16 cellular contexts compared by ENCODE assay signal in genomic region chr21:25115021-25115420, GRCh38.
A peak's percentile ranks its signal among the peaks of the same experiment; 100 is the strongest.
DNase-seq lines count a peak whose midpoint lies in the region; ATAC-seq and TF ChIP-seq lines count a peak whose summit lies in the region.
"Had no signal": no experiment of that assay in that cellular context is flagged by ENCODE, and none has a peak within 500 bp of the region (broad histone marks: within the 10 kb centered on the region; RNA-seq: fewer than 3 reads in every experiment).

No MANE protein-coding gene starts in this region.

- H3K9ac ChIP-seq in smooth muscle cell (ENCODE audit: low read depth): no peak overlapping the region
- H3K9ac ChIP-seq: parathyroid adenoma had no signal

- TF ChIP-seq CTCF in glutamatergic neuron (IDR thresholded peaks at IDR 0.05; ENCODE audit: partially characterized antibody, unreplicated experiment): no peak
- no peak for TF ChIP-seq CTCF in smooth muscle cell (IDR thresholded peaks at IDR 0.05; ENCODE audit: borderline replicate concordance, insufficient read depth, poor library complexity, severe bottlenecking)

- 56% methylated on average over 1 of the region's 1 CpG for WGBS in smooth muscle cell (ENCODE audit: low lambda C conversion rate)

- no peak for DNase-seq in T-helper 2 cell
- no peak for DNase-seq in glutamatergic neuron
- no peak for DNase-seq in smooth muscle cell (lab: John Stamatoyannopoulos, UW; ENCODE audit: unreplicated experiment)
- no peak for DNase-seq in sciatic nerve (ENCODE audit: low spot score)
- DNase-seq: activated CD4-positive, alpha-beta T cell treated with anti-CD3 and anti-CD28 coated beads, Interleukin-2, amount 50 U/mL, for 4 hours; activated naive CD4-positive, alpha-beta T cell; mucosa of descending colon; NCI-H1436 treated with DMSO at 0.1 percent for 48 hours; NCI-H524 treated with DMSO at 0.1 percent for 48 hours had no signal

- H3K36me3 ChIP-seq in smooth muscle cell (ENCODE audit: low read depth): no peaks in the 10 kb centered on the region

- H3K27me3 Mint-ChIP-seq in glutamatergic neuron (ENCODE audit: unreplicated experiment): no peaks in the 10 kb centered on the region
- H3K27me3 Mint-ChIP-seq: type B pancreatic cell had no signal

- peak; percentile 89 for ATAC-seq in GM18498 (IDR thresholded peaks at IDR 0.05; ENCODE audit: unreplicated experiment)
- peak; percentile 87 for ATAC-seq in GM21367 (IDR thresholded peaks at IDR 0.05; ENCODE audit: unreplicated experiment)
- peak; percentile 87 for ATAC-seq in HG02884 (IDR thresholded peaks at IDR 0.05; ENCODE audit: unreplicated experiment)
- ATAC-seq in HG03558 (IDR thresholded peaks at IDR 0.05; ENCODE audit: extremely low read depth, unreplicated experiment): peak; percentile 71
- ATAC-seq in sciatic nerve: no peak
- ATAC-seq: K562, mucosa of descending colon had no signal

- H3K4me3 Mint-ChIP-seq in glutamatergic neuron (ENCODE audit: unreplicated experiment): no peak overlapping the region
- H3K4me3 Mint-ChIP-seq: type B pancreatic cell had no signal

- H3K9me3 Mint-ChIP-seq in glutamatergic neuron (ENCODE audit: unreplicated experiment): no peaks in the 10 kb centered on the region
- H3K9me3 Mint-ChIP-seq: type B pancreatic cell had no signal

- H3K27me3 ChIP-seq in smooth muscle cell (ENCODE audit: low read depth): no peaks in the 10 kb centered on the region

- no peak overlapping the region for H3K27ac Mint-ChIP-seq in glutamatergic neuron (ENCODE audit: unreplicated experiment)
- H3K27ac Mint-ChIP-seq: type B pancreatic cell had no signal

- no peaks in the 10 kb centered on the region for H3K79me2 ChIP-seq in smooth muscle cell (ENCODE audit: low read depth)
- H3K79me2 ChIP-seq: parathyroid adenoma had no signal

- no peaks in the 10 kb centered on the region for H3K9me3 ChIP-seq in smooth muscle cell (replicated peaks; ENCODE audit: low read depth)
- H3K9me3 ChIP-seq: mucosa of descending colon had no signal

- no peaks in the 10 kb centered on the region for H3K4me1 Mint-ChIP-seq in glutamatergic neuron (ENCODE audit: low read depth, unreplicated experiment)

- H4K20me1 ChIP-seq in smooth muscle cell (ENCODE audit: low read depth): no peaks in the 10 kb centered on the region

- H3K4me3 ChIP-seq in smooth muscle cell: no peak overlapping the region
- H3K4me3 ChIP-seq: K562, mucosa of descending colon had no signal

- no peak overlapping the region for H2AFZ ChIP-seq in smooth muscle cell (ENCODE audit: low read depth)
- H2AFZ ChIP-seq: parathyroid adenoma had no signal

- H3K4me2 ChIP-seq in smooth muscle cell: no peak overlapping the region

- no peaks in the 10 kb centered on the region for H3F3A ChIP-seq in smooth muscle cell (ENCODE audit: low read depth)

- intact Hi-C loops in sciatic nerve (cut with DNase I): no loop called here

- no peaks in the 10 kb centered on the region for H3K4me1 ChIP-seq in smooth muscle cell (ENCODE audit: low read depth)
- H3K4me1 ChIP-seq: parathyroid adenoma had no signal

- no peak overlapping the region for H3K27ac ChIP-seq in smooth muscle cell (ENCODE audit: low read depth)
- H3K27ac ChIP-seq: parathyroid adenoma had no signal

- no peaks in the 10 kb centered on the region for H3K36me3 Mint-ChIP-seq in glutamatergic neuron (ENCODE audit: unreplicated experiment)
- H3K36me3 Mint-ChIP-seq: type B pancreatic cell had no signal
